Comparison of ENCODE assay signal across 8 cellular contexts in genomic region chr11:64878494-64879225, GRCh38. TPM values are rescaled to one million over a fixed set of nuclear protein-coding genes. Genes with fewer than 3 reads are reported as not detected.
DNase-seq lines count a peak whose midpoint lies in the region; ATAC-seq and TF ChIP-seq lines count a peak whose summit lies in the region.

Gene EHD1 (minus strand): TSS chr11:64878621. CDS start chr11:64878464, 157 bp downstream.

- under 1% methylated on average over 75 of the region's 75 CpGs for WGBS in liver

- peak; percentile 62 for ATAC-seq in GM19395 (IDR thresholded peaks at IDR 0.05; ENCODE audit: unreplicated experiment)
- peak; percentile 56 for ATAC-seq in HG03565 (IDR thresholded peaks at IDR 0.05; ENCODE audit: unreplicated experiment)

- DNase-seq in CD1c-positive myeloid dendritic cell (ENCODE audit: extremely low spot score) (peak; percentile 100), NCI-H748 treated with DMSO at 0.1 percent for 48 hours (lab: John Stamatoyannopoulos, UW) (peak; percentile 92), dermis blood vessel endothelial cell (peak; percentile 98)
- peak; percentile 99 to 100 for DNase-seq in activated CD4-positive, alpha-beta T cell treated with anti-CD3 and anti-CD28 coated beads, Interleukin-2, amount 50 U/mL, for 4 hours
- peak; percentile 100 for DNase-seq in stimulated activated CD4-positive, alpha-beta T cell treated with anti-CD3 and anti-CD28 coated beads, Interleukin-4, amount 100 ng/mL, for 24 hours

- peak in 1 of 2 donors; percentile 56 for TF ChIP-seq RAD21 in liver (IDR thresholded peaks at IDR 0.05)

- no peaks in the 10 kb centered on the region for H3K27me3 ChIP-seq in liver (ENCODE audit: control insufficient read depth in 4 of 4, insufficient read depth in 4 of 4, low read length in 3 of 4)

- H3K4me3 ChIP-seq in liver (ENCODE audit: low read depth in 1 of 3, low read length in 3 of 3): peak within 1 kb of the TSS; percentile 82 to 96 (median 84)

- no peaks in the 10 kb centered on the region for H3K36me3 ChIP-seq in liver (ENCODE audit: control insufficient read depth in 4 of 4, insufficient read depth in 3 of 4, low read depth in 1 of 4, low read length in 3 of 4)

- TF ChIP-seq CTCF in liver (IDR thresholded peaks at IDR 0.05; ENCODE audit: low read depth, low read length, missing input control): peak; percentile 35

- H3K27ac ChIP-seq in liver (ENCODE audit: low read depth in 1 of 2, low read length in 2 of 2): peak within 1 kb of the TSS; percentile 86 to 90

- no peaks in the 10 kb centered on the region for H3K9me3 ChIP-seq in liver (ENCODE audit: control insufficient read depth in 4 of 4, low read length in 3 of 4)

- H3K4me1 ChIP-seq in liver (ENCODE audit: control insufficient read depth in 4 of 4, insufficient read depth in 4 of 4, low read length in 3 of 4): peaks cover 11 to 59% (median 50%) of the 10 kb centered on the region in 4 donors

- H3K9ac ChIP-seq in liver (ENCODE audit: low read depth in 1 of 2, low read length in 2 of 2): peak within 1 kb of the TSS; percentile 76 to 88

TF ChIP-seq in liver, 16 proteins besides CTCF, POLR2A, EP300 and RAD21:
- peak; percentile 51 for TF ChIP-seq YY1 (IDR thresholded peaks at IDR 0.05)
- peak; percentile 99 for TF ChIP-seq ZBTB33 (IDR thresholded peaks at IDR 0.05)
- no peak for TF ChIP-seq ATF3 (IDR thresholded peaks at IDR 0.05)
- peak; percentile 81 for TF ChIP-seq SP1 (IDR thresholded peaks at IDR 0.05)
- TF ChIP-seq REST (IDR thresholded peaks at IDR 0.05): peak; percentile 84
- TF ChIP-seq HNF4A (conservative IDR thresholded peaks at IDR 0.05): peak in 1 of 2 donors; percentile 22
- peak; percentile 95 for TF ChIP-seq TAF1 (conservative IDR thresholded peaks at IDR 0.05)
- peak in 1 of 2 donors; percentile 28 for TF ChIP-seq RXRA (IDR thresholded peaks at IDR 0.05)
- TF ChIP-seq EGR1 (IDR thresholded peaks at IDR 0.05; ENCODE audit: low read depth in 2 of 2): peak in 1 of 2 donors; percentile 57
- no peak for TF ChIP-seq HNF4G (IDR thresholded peaks at IDR 0.05)
- no peak for TF ChIP-seq FOXA2 (IDR thresholded peaks at IDR 0.05)
TF ChIP-seq in liver: peak in this region for 8.

RNA-seq across cellular contexts. Expression of gene EHD1, which starts in this region (rescaled TPM):
- total RNA-seq in dermis blood vessel endothelial cell (75.9 and 125 TPM in 2 replicates), liver (10 to 100 TPM; 27.3 to 36.4 TPM)
- 10 to 100 TPM in 1 of 2 donors, 1 to 10 TPM in 1; 8.3 to 11.1 TPM for polyA plus RNA-seq in liver

Comparison
In these comparisons a context has a peak if more than half of its experiments do, and no peak if none do; other contexts are left out.
1. Peak in every context shown above with its lines: DNase-seq, ATAC-seq, H3K4me3 ChIP-seq and H3K27ac ChIP-seq.